ENCODE assay signal across 8 cellular contexts in the genomic region with DNA sequence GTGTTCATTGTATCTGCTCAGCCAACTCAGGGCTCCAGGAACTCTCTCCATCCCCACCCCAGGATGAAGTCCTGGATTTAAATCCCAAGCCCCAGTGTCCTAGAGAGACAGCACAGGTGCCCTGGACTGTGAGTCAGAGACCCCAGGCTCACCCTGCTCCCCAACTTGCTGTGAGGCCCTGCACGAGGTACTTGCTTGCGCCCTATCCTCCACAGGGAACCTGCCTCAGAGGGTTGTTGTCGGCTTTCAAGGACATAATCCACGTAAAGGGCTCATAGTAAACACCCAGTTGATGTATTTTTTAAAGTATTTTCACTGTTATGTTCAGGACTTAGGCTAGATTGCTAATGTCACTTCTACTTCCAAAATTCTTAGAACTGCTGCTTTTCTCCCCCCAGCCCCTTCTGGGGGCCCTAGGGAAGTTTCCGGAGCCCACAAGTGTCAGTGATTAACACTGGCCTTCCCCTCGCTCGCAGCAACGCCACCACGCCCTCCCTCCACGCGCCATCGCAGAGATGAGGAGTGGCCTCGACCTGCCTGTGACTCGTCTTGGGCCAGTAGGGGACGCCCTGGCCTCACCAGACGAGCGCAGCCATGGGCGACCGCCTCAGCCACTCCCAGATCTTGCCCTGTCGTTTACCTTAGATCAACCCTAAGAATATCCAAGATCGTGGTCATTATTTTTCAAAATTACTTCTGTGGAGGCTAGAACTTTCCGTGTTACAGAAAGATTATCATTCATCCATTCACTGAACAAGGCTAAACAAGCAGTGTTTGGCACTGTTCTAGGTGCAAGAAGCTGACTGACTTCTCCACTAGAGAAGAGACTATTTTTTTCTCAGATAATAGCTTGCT. TPM values are rescaled to one million over a fixed set of nuclear protein-coding genes. Genes with fewer than 3 reads are reported as not detected.
DNase-seq lines count a peak whose midpoint lies in the region; TF ChIP-seq lines count a peak whose summit lies in the region.

No MANE protein-coding gene starts in this region.

- H3K79me2 ChIP-seq in parathyroid adenoma, result no peaks in the 10 kb centered on the region

- no peak overlapping the region for H3K27ac ChIP-seq in parathyroid adenoma
- peak overlapping the region; percentile 79 to 84 (median 81) for H3K27ac ChIP-seq in thyroid gland

- H3K4me3 ChIP-seq in parathyroid adenoma (ENCODE audit: low read depth, low read length), result no peak overlapping the region
- H3K4me3 ChIP-seq in thyroid gland (replicated peaks in 1 of 3), result no peak overlapping the region

- TF ChIP-seq POLR2A in Raji (IDR thresholded peaks at IDR 0.05; ENCODE audit: insufficient read depth, low read depth, low read length) (0 out of 2 replicates have a peak, but pooled peaks have one; percentile 27), thyroid gland (IDR thresholded peaks at IDR 0.05) (no peak)

- intact Hi-C loops in thyroid gland (cut with DNase I), result loop anchor here (5.0 kb wide), 2 partner anchors 62 to 227 kb away; partner anchors contain the start of gene BMF

- DNase-seq in H4 (ENCODE audit: low spot score) (peak; percentile 86), LHCN-M2 (ENCODE audit: low read depth) (peak; percentile 76), activated gamma-delta T cell treated with Interleukin-2 at 50 U/mL for 16 hours (peak; percentile 78), glomerular visceral epithelial cell (ENCODE audit: extremely low spot score) (peak; percentile 88), thyroid gland (peak; percentile 95)

- WGBS in thyroid gland, 2 donors, result 4 to 5% methylated on average over 22 of the region's 22 CpGs

- H3K9me3 ChIP-seq in ES-I3 (ENCODE audit: control insufficient read depth, insufficient read depth, low read length) (no peaks in the 10 kb centered on the region), parathyroid adenoma (ENCODE audit: control insufficient read depth, low read length) (no peaks in the 10 kb centered on the region), thyroid gland (no peaks in the 10 kb centered on the region)

- peak; percentile 88 for TF ChIP-seq CTCF in parathyroid adenoma (IDR thresholded peaks at IDR 0.05)
- peak; percentile 53 to 99 (median 96) for TF ChIP-seq CTCF in thyroid gland (IDR thresholded peaks at IDR 0.05)

- H3K36me3 ChIP-seq in ES-I3 (ENCODE audit: insufficient read depth, low read length) (no peaks in the 10 kb centered on the region), parathyroid adenoma (ENCODE audit: control insufficient read depth, insufficient read depth, low read length) (no peaks in the 10 kb centered on the region), thyroid gland (no peaks in the 10 kb centered on the region)

- H3K4me1 ChIP-seq in ES-I3 (ENCODE audit: insufficient read depth, low read length) (peaks cover 14% of the 10 kb centered on the region; the same call in 1 of the 2 replicates), parathyroid adenoma (peaks cover 3% of the 10 kb centered on the region), thyroid gland (peaks cover 33 to 65% of the 10 kb centered on the region in 2 donors)

- H3K27me3 ChIP-seq in parathyroid adenoma (ENCODE audit: control insufficient read depth, insufficient read depth, low read length) (no peaks in the 10 kb centered on the region), thyroid gland (no peaks in the 10 kb centered on the region)

- peak overlapping the region; percentile 25 for H3K4me2 ChIP-seq in parathyroid adenoma (ENCODE audit: low read length)

- H3K9ac ChIP-seq in ES-I3 (ENCODE audit: low read depth, low read length) (peak overlapping the region; percentile 21; the same call in 1 of the 2 replicates), parathyroid adenoma (no peak overlapping the region)

- peak overlapping the region; percentile 58 for H2AFZ ChIP-seq in parathyroid adenoma

RNA-seq across cellular contexts. Expression of gene SRP14, which starts 6.0 kb away (rescaled TPM):
- 317 and 358 TPM in 2 replicates for total RNA-seq in H4 (2014; rRNA removed; shearing (Covaris generic))
- total RNA-seq in LHCN-M2 (2014; rRNA removed), result 215 and 238 TPM in 2 replicates
- 412 TPM for polyA plus RNA-seq in LHCN-M2 (2012)
- total RNA-seq in thyroid gland, result 100 to 1,000 TPM; 327 to 576 (median 408) TPM
